In genomic region chr6:44407951-44408670, GRCh38 we compare ENCODE assay signal across 19 cellular contexts.
"Had no signal": no experiment of that assay in that cellular context is flagged by ENCODE, and none has a peak within 500 bp of the region (broad histone marks: within the 10 kb centered on the region; RNA-seq: fewer than 3 reads in every experiment).

No MANE protein-coding gene starts in this region.

- FAIRE-seq: TTC549 had no signal

- H3K27me3 ChIP-seq: esophagus muscularis mucosa, hepatocyte, upper lobe of left lung had no signal

- H3K27me3 Mint-ChIP-seq: activated B cell treated with CpG ODN at 0.5 μM for 24 hours; activated CD8-positive, alpha-beta memory T cell treated with anti-CD3 and anti-CD28 coated beads, Interleukin-2, amount 10 ng/mL, durations not matched to agents 7 days and 5 days; naive thymus-derived CD4-positive, alpha-beta T cell had no signal

- DNase-seq: activated B cell treated with CpG ODN at 0.5 μM for 24 hours; activated CD8-positive, alpha-beta memory T cell treated with anti-CD3 and anti-CD28 coated beads, Interleukin-2, amount 10 ng/mL, durations not matched to agents 7 days and 5 days; activated naive CD4-positive, alpha-beta T cell; activated T-cell treated with anti-CD3 and anti-CD28 coated beads, Interleukin-2, amount 50 U/mL, for 4 hours; amniotic stem cell; islet precursor cell; mammary epithelial cell; mucosa of descending colon; naive thymus-derived CD4-positive, alpha-beta T cell; posterior cingulate gyrus; stimulated activated CD4-positive, alpha-beta T cell treated with anti-CD3 and anti-CD28 coated beads, Interleukin-15, amount 100 ng/mL, for 24 hours; stimulated activated CD4-positive, alpha-beta T cell treated with anti-CD3 and anti-CD28 coated beads, Interleukin-4, amount 100 ng/mL, for 1 hour; stimulated activated naive CD4-positive, alpha-beta T cell treated with Interleukin-2 at 50 U/mL for 16 hours; upper lobe of left lung had no signal

- H3K27ac ChIP-seq: esophagus muscularis mucosa, hepatocyte, skin epidermis, upper lobe of left lung had no signal

- H3K27ac Mint-ChIP-seq: activated B cell treated with CpG ODN at 0.5 μM for 24 hours; activated CD8-positive, alpha-beta memory T cell treated with anti-CD3 and anti-CD28 coated beads, Interleukin-2, amount 10 ng/mL, durations not matched to agents 7 days and 5 days had no signal

- ATAC-seq: activated CD8-positive, alpha-beta memory T cell treated with anti-CD3 and anti-CD28 coated beads, Interleukin-2, amount 10 ng/mL, durations not matched to agents 7 days and 5 days; left lobe of liver; mucosa of descending colon; naive thymus-derived CD4-positive, alpha-beta T cell had no signal

- H3K4me3 Mint-ChIP-seq: activated B cell treated with CpG ODN at 0.5 μM for 24 hours; activated CD8-positive, alpha-beta memory T cell treated with anti-CD3 and anti-CD28 coated beads, Interleukin-2, amount 10 ng/mL, durations not matched to agents 7 days and 5 days; activated T-cell treated with anti-CD3 and anti-CD28 coated beads, Interleukin-2, amount 50 U/mL, for 4 hours; naive thymus-derived CD4-positive, alpha-beta T cell had no signal

- H3K4me3 ChIP-seq: esophagus muscularis mucosa, hepatocyte, mucosa of descending colon, skin epidermis, upper lobe of left lung had no signal

- H3K4me1 ChIP-seq: esophagus muscularis mucosa, upper lobe of left lung had no signal

- H3K9me3 ChIP-seq: esophagus muscularis mucosa, mucosa of descending colon, upper lobe of left lung had no signal

- H3K4me1 Mint-ChIP-seq: activated B cell treated with CpG ODN at 0.5 μM for 24 hours had no signal
